ENCODE assay signal across 12 cellular contexts in genomic region chr4:120801171-120801758, GRCh38.
DNase-seq lines count a peak whose midpoint lies in the region; ATAC-seq and TF ChIP-seq lines count a peak whose summit lies in the region.
"Had no signal": no experiment of that assay in that cellular context is flagged by ENCODE, and none has a peak within 500 bp of the region (broad histone marks: within the 10 kb centered on the region; RNA-seq: fewer than 3 reads in every experiment).

No MANE protein-coding gene starts in this region.

- TF ChIP-seq CTCF in HFFc6 (IDR thresholded peaks at IDR 0.05) (no peak), astrocyte of the spinal cord (IDR thresholded peaks at IDR 0.05; ENCODE audit: low read depth, low read length) (no peak)
- no peak for TF ChIP-seq CTCF in activated CD8-positive, alpha-beta T cell treated with anti-CD3 and anti-CD28 coated beads for 36 hours (IDR thresholded peaks at IDR 0.05)

- 38% methylated on average over 5 of the region's 5 CpGs for WGBS in right cardiac atrium

- in situ Hi-C loops in astrocyte of the spinal cord (cut with HindIII; ENCODE audit: low sequenced_read_pairs): no loop called here

- no peak overlapping the region for H3K27ac Mint-ChIP-seq in HFFc6
- no peak overlapping the region for H3K27ac Mint-ChIP-seq in activated CD8-positive, alpha-beta T cell treated with anti-CD3 and anti-CD28 coated beads for 36 hours
- H3K27ac Mint-ChIP-seq: activated CD4-positive, alpha-beta T cell treated with anti-CD3 and anti-CD28 coated beads for 36 hours; activated naive CD8-positive, alpha-beta T cell treated with anti-CD3 and anti-CD28 coated beads, Interleukin-2, amount 50 U/mL, for 24 hours; nephron had no signal

- H3K4me1 Mint-ChIP-seq in HFFc6 (ENCODE audit: low read depth): peaks cover 10% of the 10 kb centered on the region
- no peaks in the 10 kb centered on the region for H3K4me1 Mint-ChIP-seq in activated CD8-positive, alpha-beta T cell treated with anti-CD3 and anti-CD28 coated beads for 36 hours (ENCODE audit: low read depth)
- H3K4me1 Mint-ChIP-seq: activated CD4-positive, alpha-beta T cell treated with anti-CD3 and anti-CD28 coated beads for 36 hours; activated naive CD8-positive, alpha-beta T cell treated with anti-CD3 and anti-CD28 coated beads, Interleukin-2, amount 50 U/mL, for 24 hours; nephron had no signal

- no peaks in the 10 kb centered on the region for H3K36me3 ChIP-seq in skeletal muscle tissue (ENCODE audit: control insufficient read depth in 3 of 3, insufficient read depth in 3 of 3, low read length in 3 of 3)

- CTCF ChIA-PET in activated CD8-positive, alpha-beta T cell treated with anti-CD3 and anti-CD28 coated beads for 36 hours (lab: Charles Lee): no interaction called here

- no peaks in the 10 kb centered on the region for H3K4me1 ChIP-seq in right cardiac atrium (ENCODE audit: control insufficient read depth, insufficient read depth, low read length)
- peaks cover 2 to 8% (median 6%) of the 10 kb centered on the region in 3 donors for H3K4me1 ChIP-seq in skeletal muscle tissue (ENCODE audit: control insufficient read depth in 3 of 3, insufficient read depth in 3 of 3, low read length in 3 of 3)

- H3K27me3 ChIP-seq in right cardiac atrium (ENCODE audit: control insufficient read depth, insufficient read depth) (no peaks in the 10 kb centered on the region), skeletal muscle tissue (ENCODE audit: control insufficient read depth in 3 of 3, insufficient read depth in 3 of 3, low read length in 3 of 3) (no peaks in the 10 kb centered on the region)

- ATAC-seq in right cardiac atrium (peak; percentile 86 to 94), HG02852 (IDR thresholded peaks at IDR 0.05; ENCODE audit: unreplicated experiment) (no peak)
- no peak for ATAC-seq in activated CD8-positive, alpha-beta T cell treated with anti-CD3 and anti-CD28 coated beads for 36 hours
- ATAC-seq: activated CD4-positive, alpha-beta T cell treated with anti-CD3 and anti-CD28 coated beads for 36 hours; activated naive CD8-positive, alpha-beta T cell treated with anti-CD3 and anti-CD28 coated beads, Interleukin-2, amount 50 U/mL, for 24 hours had no signal

- H3K9me3 ChIP-seq in right cardiac atrium (ENCODE audit: control insufficient read depth, low read length) (no peaks in the 10 kb centered on the region), skeletal muscle tissue (ENCODE audit: control insufficient read depth in 3 of 3, low read length in 3 of 3) (no peaks in the 10 kb centered on the region)

- H3K9ac ChIP-seq in skeletal muscle tissue (ENCODE audit: low read depth in 1 of 3, low read length in 3 of 3): no peak overlapping the region

- POLR2A ChIA-PET in activated CD8-positive, alpha-beta T cell treated with anti-CD3 and anti-CD28 coated beads for 36 hours (lab: Charles Lee): no interaction called here

- H3K27ac ChIP-seq in right cardiac atrium (ENCODE audit: low read length) (no peak overlapping the region), skeletal muscle tissue (ENCODE audit: low read depth, low read length) (peak overlapping the region; percentile 8)

- H3K27me3 Mint-ChIP-seq in HFFc6 (ENCODE audit: insufficient read depth): no peaks in the 10 kb centered on the region
- no peaks in the 10 kb centered on the region for H3K27me3 Mint-ChIP-seq in activated CD8-positive, alpha-beta T cell treated with anti-CD3 and anti-CD28 coated beads for 36 hours
- H3K27me3 Mint-ChIP-seq: activated naive CD8-positive, alpha-beta T cell treated with anti-CD3 and anti-CD28 coated beads, Interleukin-2, amount 50 U/mL, for 24 hours had no signal

- no peak overlapping the region for H3K4me3 Mint-ChIP-seq in HFFc6
- no peak overlapping the region for H3K4me3 Mint-ChIP-seq in activated CD8-positive, alpha-beta T cell treated with anti-CD3 and anti-CD28 coated beads for 36 hours
- H3K4me3 Mint-ChIP-seq: activated CD4-positive, alpha-beta T cell treated with anti-CD3 and anti-CD28 coated beads for 36 hours; activated naive CD8-positive, alpha-beta T cell treated with anti-CD3 and anti-CD28 coated beads, Interleukin-2, amount 50 U/mL, for 24 hours; nephron had no signal

- peaks cover 13% of the 10 kb centered on the region for H3K36me3 Mint-ChIP-seq in HFFc6 (ENCODE audit: low read depth)
- H3K36me3 Mint-ChIP-seq in activated CD8-positive, alpha-beta T cell treated with anti-CD3 and anti-CD28 coated beads for 36 hours (ENCODE audit: low read depth): no peaks in the 10 kb centered on the region

- H3K4me3 ChIP-seq in astrocyte of the spinal cord (ENCODE audit: low read depth, low read length) (no peak overlapping the region), right cardiac atrium (ENCODE audit: low read length) (no peak overlapping the region), skeletal muscle tissue (ENCODE audit: low read length in 3 of 3) (no peak overlapping the region)

- peaks cover 7% of the 10 kb centered on the region for H3K9me3 Mint-ChIP-seq in HFFc6
- peaks cover 4% of the 10 kb centered on the region for H3K9me3 Mint-ChIP-seq in activated CD8-positive, alpha-beta T cell treated with anti-CD3 and anti-CD28 coated beads for 36 hours
- H3K9me3 Mint-ChIP-seq: activated naive CD8-positive, alpha-beta T cell treated with anti-CD3 and anti-CD28 coated beads, Interleukin-2, amount 50 U/mL, for 24 hours had no signal

- intact Hi-C loops in right cardiac atrium (cut with DNase I): no loop called here
- intact Hi-C loops in activated CD8-positive, alpha-beta T cell treated with anti-CD3 and anti-CD28 coated beads for 36 hours (cut with micrococcal nuclease): no loop called here

- DNase-seq in HFFc6 (peak; percentile 28), astrocyte of the spinal cord (ENCODE audit: low read depth, low spot score) (peak; percentile 60), right cardiac atrium (peak; percentile 38 to 71 (median 51)), SKM-1 (lab: John Stamatoyannopoulos, UW; ENCODE audit: unreplicated experiment) (no peak)
- no peak for DNase-seq in activated CD8-positive, alpha-beta T cell treated with anti-CD3 and anti-CD28 coated beads for 36 hours
- no peak for DNase-seq in activated naive CD4-positive, alpha-beta T cell treated with Interleukin-2 at 50 U/mL for 16 hours
- DNase-seq: activated CD4-positive, alpha-beta T cell treated with anti-CD3 and anti-CD28 coated beads for 36 hours; activated naive CD8-positive, alpha-beta T cell treated with anti-CD3 and anti-CD28 coated beads, Interleukin-2, amount 50 U/mL, for 24 hours; NCI-H2081 treated with DMSO at 0.1 percent for 48 hours had no signal

Comparison
In these comparisons a context has a peak if more than half of its experiments do, and no peak if none do; other contexts are left out.
1. DNase-seq: peak in HFFc6 (single experiment), astrocyte of the spinal cord (single experiment) and right cardiac atrium (3 of 3); none in SKM-1 (single experiment), activated CD8-positive, alpha-beta T cell treated with anti-CD3 and anti-CD28 coated beads for 36 hours (single experiment) and activated naive CD4-positive, alpha-beta T cell treated with Interleukin-2 at 50 U/mL for 16 hours (single experiment).
2. ATAC-seq: peak in right cardiac atrium (2 of 2); none in activated CD8-positive, alpha-beta T cell treated with anti-CD3 and anti-CD28 coated beads for 36 hours (single experiment) and HG02852 (single experiment).